Comparison of ENCODE assay signal across 8 cellular contexts in genomic region chr5:142981886-142982820, GRCh38.
DNase-seq lines count a peak whose midpoint lies in the region; ATAC-seq and TF ChIP-seq lines count a peak whose summit lies in the region.

No MANE protein-coding gene starts in this region.

- H3K9me3 ChIP-seq in SJSA1 (replicated peaks) (no peaks in the 10 kb centered on the region), muscle layer of duodenum (ENCODE audit: control insufficient read depth in 1 of 2, low read length in 2 of 2) (no peaks in the 10 kb centered on the region)

- TF ChIP-seq CTCF in epithelial cell of proximal tubule (conservative IDR thresholded peaks at IDR 0.05; ENCODE audit: low read depth, low read length), result no peak

- no peak for ATAC-seq in HG02642 (IDR thresholded peaks at IDR 0.05; ENCODE audit: poor library complexity, unreplicated experiment)
- ATAC-seq in GM18867 (IDR thresholded peaks at IDR 0.05; ENCODE audit: unreplicated experiment), result no peak

- H3K4me1 ChIP-seq in SJSA1 (replicated peaks) (peaks cover 77% of the 10 kb centered on the region), muscle layer of duodenum (ENCODE audit: control insufficient read depth in 1 of 2, insufficient read depth in 2 of 2, low read length in 2 of 2) (peaks cover 23 to 29% of the 10 kb centered on the region in 2 donors)

- no peak overlapping the region for H3K4me3 ChIP-seq in H7 (ENCODE audit: insufficient read depth, low read depth, low read length)
- H3K4me3 ChIP-seq in SJSA1, result no peak overlapping the region
- H3K4me3 ChIP-seq in epithelial cell of proximal tubule (ENCODE audit: low read depth, low read length), result peak overlapping the region; percentile 0
- peak overlapping the region; percentile 4 to 17 for H3K4me3 ChIP-seq in muscle layer of duodenum (ENCODE audit: low read depth in 1 of 2, low read length in 2 of 2)

- DNase-seq in H7, result peak; percentile 21
- peak; percentile 81 to 90 for DNase-seq in SJSA1 (ENCODE audit: low read depth in 1 of 2, low spot score in 2 of 2)
- DNase-seq in epithelial cell of proximal tubule (ENCODE audit: low read depth), result peak; percentile 73
- DNase-seq in NCI-H526 treated with DMSO at 0.1 percent for 48 hours (lab: John Stamatoyannopoulos, UW), result no peak
- no peak for DNase-seq in NCI-H1092 (lab: John Stamatoyannopoulos, UW)

- H3K27ac ChIP-seq in SJSA1 (peak overlapping the region; percentile 69), muscle layer of duodenum (ENCODE audit: low read length) (peak overlapping the region; percentile 11)

- H3K27me3 ChIP-seq in H7 (ENCODE audit: control insufficient read depth, insufficient read depth, low read length), result no peaks in the 10 kb centered on the region
- H3K27me3 ChIP-seq in SJSA1 (replicated peaks), result no peaks in the 10 kb centered on the region
- H3K27me3 ChIP-seq in muscle layer of duodenum (ENCODE audit: low read depth, low read length), result no peaks in the 10 kb centered on the region

- no peaks in the 10 kb centered on the region for H3K36me3 ChIP-seq in H7 (replicated peaks; ENCODE audit: control insufficient read depth, insufficient read depth, low read length)
- H3K36me3 ChIP-seq in SJSA1, result no peaks in the 10 kb centered on the region
- H3K36me3 ChIP-seq in muscle layer of duodenum (ENCODE audit: control insufficient read depth in 1 of 2, insufficient read depth in 2 of 2, low read length in 2 of 2), result no peaks in the 10 kb centered on the region

Comparison
In these comparisons a context has a peak if more than half of its experiments do, and no peak if none do; other contexts are left out.
1. DNase-seq: peak in H7 (single experiment), SJSA1 (2 of 2) and epithelial cell of proximal tubule (single experiment); none in NCI-H526 treated with DMSO at 0.1 percent for 48 hours (single experiment) and NCI-H1092 (single experiment).
2. H3K4me3 ChIP-seq: peak in epithelial cell of proximal tubule (single experiment) and muscle layer of duodenum (2 of 2); none in H7 (single experiment) and SJSA1 (single experiment).